ENCODE assay signal across 1 cellular context in the genomic region with DNA sequence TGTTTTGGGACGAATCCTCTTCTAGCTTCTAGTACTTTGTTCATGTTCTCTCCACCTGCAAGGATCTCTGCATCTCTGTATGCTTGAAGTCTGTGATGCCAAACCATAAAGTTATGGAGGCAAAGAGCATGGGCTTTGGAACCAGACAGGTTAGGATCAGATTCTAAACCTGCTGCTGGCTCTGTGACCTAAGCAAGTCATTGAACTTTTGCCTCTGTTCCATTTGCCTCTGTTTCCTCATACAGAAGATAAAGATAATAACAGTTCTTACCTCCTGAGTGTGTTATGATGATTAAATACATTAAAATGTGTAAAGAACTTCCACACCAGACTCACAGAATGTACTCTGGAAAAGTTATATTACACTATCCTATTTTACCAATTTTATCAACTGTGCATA.
TF ChIP-seq lines count a peak whose summit lies in the region.

No MANE protein-coding gene starts in this region.

TF ChIP-seq in HepG2, 621 proteins besides CTCF, POLR2A, EP300 and RAD21:
- TF ChIP-seq, protein P1, sequence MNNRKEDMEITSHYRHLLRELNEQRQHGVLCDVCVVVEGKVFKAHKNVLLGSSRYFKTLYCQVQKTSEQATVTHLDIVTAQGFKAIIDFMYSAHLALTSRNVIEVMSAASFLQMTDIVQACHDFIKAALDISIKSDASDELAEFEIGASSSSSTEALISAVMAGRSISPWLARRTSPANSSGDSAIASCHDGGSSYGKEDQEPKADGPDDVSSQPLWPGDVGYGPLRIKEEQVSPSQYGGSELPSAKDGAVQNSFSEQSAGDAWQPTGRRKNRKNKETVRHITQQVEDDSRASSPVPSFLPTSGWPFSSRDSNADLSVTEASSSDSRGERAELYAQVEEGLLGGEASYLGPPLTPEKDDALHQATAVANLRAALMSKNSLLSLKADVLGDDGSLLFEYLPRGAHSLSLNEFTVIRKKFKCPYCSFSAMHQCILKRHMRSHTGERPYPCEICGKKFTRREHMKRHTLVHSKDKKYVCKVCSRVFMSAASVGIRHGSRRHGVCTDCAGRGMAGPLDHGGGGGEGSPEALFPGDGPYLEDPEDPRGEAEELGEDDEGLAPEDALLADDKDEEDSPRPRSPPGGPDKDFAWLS (CRISPR knock-in tag; IDR thresholded peaks at IDR 0.05; ENCODE audit: borderline replicate concordance), result no peak
- no peak for TF ChIP-seq ZNF563 (CRISPR knock-in tag; IDR thresholded peaks at IDR 0.05)
- no peak for TF ChIP-seq U2AF1 (optimal IDR thresholded peaks at IDR 0.05; ENCODE audit: low read depth, low read length)
- TF ChIP-seq, protein P2, sequence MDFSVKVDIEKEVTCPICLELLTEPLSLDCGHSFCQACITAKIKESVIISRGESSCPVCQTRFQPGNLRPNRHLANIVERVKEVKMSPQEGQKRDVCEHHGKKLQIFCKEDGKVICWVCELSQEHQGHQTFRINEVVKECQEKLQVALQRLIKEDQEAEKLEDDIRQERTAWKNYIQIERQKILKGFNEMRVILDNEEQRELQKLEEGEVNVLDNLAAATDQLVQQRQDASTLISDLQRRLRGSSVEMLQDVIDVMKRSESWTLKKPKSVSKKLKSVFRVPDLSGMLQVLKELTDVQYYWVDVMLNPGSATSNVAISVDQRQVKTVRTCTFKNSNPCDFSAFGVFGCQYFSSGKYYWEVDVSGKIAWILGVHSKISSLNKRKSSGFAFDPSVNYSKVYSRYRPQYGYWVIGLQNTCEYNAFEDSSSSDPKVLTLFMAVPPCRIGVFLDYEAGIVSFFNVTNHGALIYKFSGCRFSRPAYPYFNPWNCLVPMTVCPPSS (IDR thresholded peaks at IDR 0.05), result no peak
TF ChIP-seq in HepG2: peak in this region for 0.
